22 cellular contexts compared by ENCODE assay signal in the genomic region with DNA sequence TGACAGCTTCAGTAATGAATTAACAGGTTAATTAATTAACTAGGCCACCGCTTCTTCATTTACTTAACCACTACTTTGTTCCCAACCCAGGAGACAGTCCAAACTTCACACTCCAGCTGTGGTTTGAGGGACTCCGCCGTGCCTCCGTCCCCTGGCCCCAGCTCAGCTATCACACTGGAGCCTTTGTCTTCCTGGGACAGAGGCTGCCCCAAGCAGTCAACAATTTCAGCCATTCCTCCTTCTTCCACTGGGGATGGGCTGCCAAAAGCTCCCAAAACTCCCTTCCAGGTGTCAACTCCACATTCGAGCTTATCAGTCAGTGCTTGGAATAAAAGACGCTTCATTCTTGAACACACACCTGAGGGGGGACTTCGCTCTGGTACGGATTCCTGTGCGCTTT.
DNase-seq lines count a peak whose midpoint lies in the region; ATAC-seq and TF ChIP-seq lines count a peak whose summit lies in the region.
"Had no signal": no experiment of that assay in that cellular context is flagged by ENCODE, and none has a peak within 500 bp of the region (broad histone marks: within the 10 kb centered on the region; RNA-seq: fewer than 3 reads in every experiment).

No MANE protein-coding gene starts in this region.

- H3K36me3 ChIP-seq in thyroid gland: no peaks in the 10 kb centered on the region
- H3K36me3 ChIP-seq: left lung had no signal

- no peaks in the 10 kb centered on the region for H3K9me3 ChIP-seq in thyroid gland
- H3K9me3 ChIP-seq: left lung had no signal

- DNase-seq in amygdala (lab: John Stamatoyannopoulos, UW) (peak in 39 of 56 donors; percentile 8 to 79 (median 52)), epithelial cell of esophagus (ENCODE audit: low read depth) (peak; percentile 20), occipital lobe (lab: John Stamatoyannopoulos, UW) (peak; percentile 33), thyroid gland (no peak), foreskin fibroblast (no peak), HCEC 1CT (no peak)
- DNase-seq: activated CD4-positive, alpha-beta T cell treated with anti-CD3 and anti-CD28 coated beads for 4 hours; activated effector memory CD4-positive, alpha-beta T cell treated with Interleukin-2 at 50 U/mL for 16 hours; activated naive CD8-positive, alpha-beta T cell treated with anti-CD3 and anti-CD28 coated beads, Interleukin-2, amount 10 ng/mL, durations not matched to agents 7 days and 5 days; activated T-cell treated with anti-CD3 and anti-CD28 coated beads for 4 hours; DND-41; erythroblast; HFFc6; left lung; mesendoderm; NCI-H1694 treated with DMSO at 0.1 percent for 48 hours; NCI-H510A; NK-92 treated with Interleukin-12 subunit alpha and Interleukin-12 subunit beta, amount 100 ng/mL, for 24 hours; PC-9 had no signal

- H3K4me3 ChIP-seq in epithelial cell of esophagus (ENCODE audit: low read length) (no peak overlapping the region), thyroid gland (replicated peaks in 1 of 3) (no peak overlapping the region), foreskin fibroblast (ENCODE audit: low read depth in 1 of 2, low read length in 2 of 2) (no peak overlapping the region)
- H3K4me3 ChIP-seq: left lung, PC-9, smooth muscle cell had no signal

- ATAC-seq in GM18867 (IDR thresholded peaks at IDR 0.05; ENCODE audit: unreplicated experiment): no peak
- ATAC-seq: left lung, Right ventricle myocardium inferior had no signal

- no peak for TF ChIP-seq CTCF in epithelial cell of esophagus (IDR thresholded peaks at IDR 0.05; ENCODE audit: insufficient read depth, low read depth, low read length, missing control alignments)
- TF ChIP-seq CTCF in thyroid gland (IDR thresholded peaks at IDR 0.05): no peak
- TF ChIP-seq CTCF in foreskin fibroblast (IDR thresholded peaks at IDR 0.05; ENCODE audit: low read depth, low read length): no peak

- H3K27me3 ChIP-seq in thyroid gland: no peaks in the 10 kb centered on the region
- H3K27me3 ChIP-seq: left lung had no signal

- 81 to 86% methylated on average over 9 of the region's 9 CpGs for WGBS in thyroid gland, 2 donors

- peaks cover 36 to 46% of the 10 kb centered on the region in 2 donors for H3K4me1 ChIP-seq in thyroid gland
- H3K4me1 ChIP-seq: left lung had no signal

- no peak for TF ChIP-seq POLR2A in thyroid gland (IDR thresholded peaks at IDR 0.05)

- intact Hi-C loops in thyroid gland (cut with DNase I): no loop called here

- H3K27ac ChIP-seq in thyroid gland: peak overlapping the region; percentile 84 to 99 (median 97)
- H3K27ac ChIP-seq: left lung, PC-9 had no signal

Comparison
In these comparisons a context has a peak if more than half of its experiments do, and no peak if none do; other contexts are left out.
1. DNase-seq: peak in amygdala (39 of 56), epithelial cell of esophagus (single experiment) and occipital lobe (single experiment); none in thyroid gland (0 of 2), foreskin fibroblast (0 of 2) and HCEC 1CT (single experiment).